13 cellular contexts compared by ENCODE assay signal in genomic region chr6:83962592-83962991, GRCh38.
A peak's percentile ranks its signal among the peaks of the same experiment; 100 is the strongest.
DNase-seq lines count a peak whose midpoint lies in the region; ATAC-seq and TF ChIP-seq lines count a peak whose summit lies in the region.
"Had no signal": no experiment of that assay in that cellular context is flagged by ENCODE, and none has a peak within 500 bp of the region (broad histone marks: within the 10 kb centered on the region; RNA-seq: fewer than 3 reads in every experiment).

No MANE protein-coding gene starts in this region.

- no peaks in the 10 kb centered on the region for H3K4me1 ChIP-seq in tibial artery
- H3K4me1 ChIP-seq: transverse colon had no signal

- H3K36me3 ChIP-seq in tibial artery, result peaks cover 28 to 50% (median 43%) of the 10 kb centered on the region in 3 donors

- no peak overlapping the region for H3K4me3 ChIP-seq in tibial artery
- H3K4me3 ChIP-seq: transverse colon had no signal

- no peaks in the 10 kb centered on the region for H3K27me3 ChIP-seq in tibial artery
- H3K27me3 ChIP-seq: transverse colon had no signal

- ATAC-seq in GM19324 (IDR thresholded peaks at IDR 0.05; ENCODE audit: low FRiP score, unreplicated experiment), result peak; percentile 80
- ATAC-seq in HG02798 (IDR thresholded peaks at IDR 0.05; ENCODE audit: poor library complexity, unreplicated experiment), result peak; percentile 87
- peak; percentile 74 for ATAC-seq in HG03558 (IDR thresholded peaks at IDR 0.05; ENCODE audit: extremely low read depth, unreplicated experiment)
- ATAC-seq: activated CD8-positive, alpha-beta T cell treated with anti-CD3 and anti-CD28 coated beads, Interleukin-2, amount 10 ng/mL, durations not matched to agents 7 days and 5 days had no signal

- DNase-seq in CD1c-positive myeloid dendritic cell (ENCODE audit: extremely low spot score) (peak; percentile 61), COLO829 (ENCODE audit: low spot score) (no peak), tibial artery (no peak)
- DNase-seq in activated CD4-positive, alpha-beta T cell treated with anti-CD3 and anti-CD28 coated beads for 1 hour, result no peak
- no peak for DNase-seq in activated CD8-positive, alpha-beta memory T cell treated with anti-CD3 and anti-CD28 coated beads, Interleukin-2, amount 50 U/mL, for 48 hours
- DNase-seq: activated CD8-positive, alpha-beta T cell treated with anti-CD3 and anti-CD28 coated beads, Interleukin-2, amount 10 ng/mL, durations not matched to agents 7 days and 5 days; amniotic stem cell; NCI-H2029; stimulated activated CD4-positive, alpha-beta T cell treated with anti-CD3 and anti-CD28 coated beads, Interleukin-4, amount 100 ng/mL, for 1 hour; transverse colon had no signal

- intact Hi-C loops in tibial artery (cut with DNase I; ENCODE audit: low total_unique reads), result no loop called here

- peaks cover 2 to 16% (median 9%) of the 10 kb centered on the region in 3 donors for H3K9me3 ChIP-seq in tibial artery

- TF ChIP-seq CTCF in tibial artery (IDR thresholded peaks at IDR 0.05), result no peak

- no peak overlapping the region for H3K27ac ChIP-seq in tibial artery
- H3K27ac ChIP-seq: transverse colon had no signal
